Comparison of ENCODE assay signal across 23 cellular contexts in genomic region chr3:153967260-153967659, GRCh38.
DNase-seq lines count a peak whose midpoint lies in the region; ATAC-seq and TF ChIP-seq lines count a peak whose summit lies in the region.
"Had no signal": no experiment of that assay in that cellular context is flagged by ENCODE, and none has a peak within 500 bp of the region (broad histone marks: within the 10 kb centered on the region; RNA-seq: fewer than 3 reads in every experiment).

No MANE protein-coding gene starts in this region.

- H3K36me3 Mint-ChIP-seq in activated T-helper 17 cell treated with anti-CD3 and anti-CD28 coated beads, Interleukin-2, amount 50 U/mL, for 72 hours (ENCODE audit: low read depth) = no peaks in the 10 kb centered on the region
- no peaks in the 10 kb centered on the region for H3K36me3 Mint-ChIP-seq in natural killer cell
- H3K36me3 Mint-ChIP-seq in activated CD4-positive, alpha-beta memory T cell treated with anti-CD3 and anti-CD28 coated beads, Interleukin-2, amount 10 ng/mL, durations not matched to agents 7 days and 5 days (ENCODE audit: low read depth) = no peaks in the 10 kb centered on the region
- H3K36me3 Mint-ChIP-seq: IgD-negative memory B cell, neural progenitor cell had no signal

- H3K27me3 ChIP-seq in A673 (replicated peaks; ENCODE audit: insufficient read depth, low read depth, low read length, poor library complexity) (peaks cover 9% of the 10 kb centered on the region), tibial artery (no peaks in the 10 kb centered on the region)
- H3K27me3 ChIP-seq: heart right ventricle, neural progenitor cell, spleen had no signal

- H3K27ac Mint-ChIP-seq in activated T-helper 17 cell treated with anti-CD3 and anti-CD28 coated beads, Interleukin-2, amount 50 U/mL, for 72 hours = no peak overlapping the region
- H3K27ac Mint-ChIP-seq in natural killer cell = no peak overlapping the region
- H3K27ac Mint-ChIP-seq in activated CD4-positive, alpha-beta memory T cell treated with anti-CD3 and anti-CD28 coated beads, Interleukin-2, amount 10 ng/mL, durations not matched to agents 7 days and 5 days = no peak overlapping the region
- H3K27ac Mint-ChIP-seq: CD4-positive, alpha-beta T cell; dendritic cell treated with granulocyte-macrophage colony-stimulating factor and Interleukin-4, amounts not matched to agents 40 ng/mL and 50 ng/mL, for 4 days; H9; IgD-negative memory B cell; neural progenitor cell had no signal

- H3K4me1 ChIP-seq in A673 (ENCODE audit: insufficient read depth, low read length, poor library complexity, severe bottlenecking) = peaks cover 39% of the 10 kb centered on the region
- no peaks in the 10 kb centered on the region for H3K4me1 ChIP-seq in tibial artery
- H3K4me1 ChIP-seq: heart right ventricle, neural progenitor cell, spleen had no signal

- H3K36me3 ChIP-seq in A673 (ENCODE audit: insufficient read depth, low read length, poor library complexity, severe bottlenecking) = no peaks in the 10 kb centered on the region
- no peaks in the 10 kb centered on the region for H3K36me3 ChIP-seq in tibial artery
- H3K36me3 ChIP-seq: heart right ventricle, neural progenitor cell, spleen had no signal

- POLR2A ChIA-PET in A673 (lab: Charles Lee; ENCODE audit: low non-redundant PET) = no interaction called here
- POLR2A ChIA-PET in activated CD4-positive, alpha-beta memory T cell treated with anti-CD3 and anti-CD28 coated beads, Interleukin-2, amount 10 ng/mL, durations not matched to agents 7 days and 5 days (lab: Charles Lee) = no interaction called here

- TF ChIP-seq CTCF in A673 (conservative IDR thresholded peaks at IDR 0.05; ENCODE audit: low read depth, low read length) = no peak
- no peak for TF ChIP-seq CTCF in tibial artery (IDR thresholded peaks at IDR 0.05)
- TF ChIP-seq CTCF in natural killer cell (IDR thresholded peaks at IDR 0.05) = no peak

- CTCF ChIA-PET in A673 (lab: Charles Lee) = no interaction called here
- CTCF ChIA-PET in activated CD4-positive, alpha-beta memory T cell treated with anti-CD3 and anti-CD28 coated beads, Interleukin-2, amount 10 ng/mL, durations not matched to agents 7 days and 5 days (lab: Charles Lee) = no interaction called here

- H3K27me3 Mint-ChIP-seq in activated T-helper 17 cell treated with anti-CD3 and anti-CD28 coated beads, Interleukin-2, amount 50 U/mL, for 72 hours = peaks cover 8% of the 10 kb centered on the region
- H3K27me3 Mint-ChIP-seq in natural killer cell (ENCODE audit: low read depth in 2 of 2) = no peaks in the 10 kb centered on the region
- peaks cover 2% of the 10 kb centered on the region for H3K27me3 Mint-ChIP-seq in activated CD4-positive, alpha-beta memory T cell treated with anti-CD3 and anti-CD28 coated beads, Interleukin-2, amount 10 ng/mL, durations not matched to agents 7 days and 5 days
- H3K27me3 Mint-ChIP-seq: dendritic cell treated with granulocyte-macrophage colony-stimulating factor and Interleukin-4, amounts not matched to agents 40 ng/mL and 50 ng/mL, for 4 days; IgD-negative memory B cell had no signal

- no peak overlapping the region for H3K4me3 ChIP-seq in A673 (ENCODE audit: low read depth, low read length, poor library complexity, severe bottlenecking)
- H3K4me3 ChIP-seq in tibial artery = no peak overlapping the region
- H3K4me3 ChIP-seq: heart right ventricle, neural progenitor cell, spleen had no signal

- ATAC-seq in GM18508 (IDR thresholded peaks at IDR 0.05; ENCODE audit: insufficient read depth, unreplicated experiment) = peak; percentile 42
- peak; percentile 44 for ATAC-seq in HG03045 (IDR thresholded peaks at IDR 0.05; ENCODE audit: unreplicated experiment)
- peak; percentile 63 for ATAC-seq in activated T-helper 17 cell treated with anti-CD3 and anti-CD28 coated beads, Interleukin-2, amount 50 U/mL, for 72 hours (replicated peaks)
- no peak for ATAC-seq in natural killer cell
- ATAC-seq: heart right ventricle had no signal

- BruUV-seq in A673 (replicated peaks; lab: Mats Ljungman, UMichigan) = no TSS peak

- no peak overlapping the region for H3K4me3 Mint-ChIP-seq in activated T-helper 17 cell treated with anti-CD3 and anti-CD28 coated beads, Interleukin-2, amount 50 U/mL, for 72 hours
- no peak overlapping the region for H3K4me3 Mint-ChIP-seq in natural killer cell
- H3K4me3 Mint-ChIP-seq in activated CD4-positive, alpha-beta memory T cell treated with anti-CD3 and anti-CD28 coated beads, Interleukin-2, amount 10 ng/mL, durations not matched to agents 7 days and 5 days = no peak overlapping the region
- H3K4me3 Mint-ChIP-seq: CD4-positive, alpha-beta T cell; dendritic cell treated with granulocyte-macrophage colony-stimulating factor and Interleukin-4, amounts not matched to agents 40 ng/mL and 50 ng/mL, for 4 days; H9; IgD-negative memory B cell; neural progenitor cell had no signal

- peaks cover 6% of the 10 kb centered on the region for H3K4me1 Mint-ChIP-seq in activated T-helper 17 cell treated with anti-CD3 and anti-CD28 coated beads, Interleukin-2, amount 50 U/mL, for 72 hours
- H3K4me1 Mint-ChIP-seq in natural killer cell = no peaks in the 10 kb centered on the region
- peaks cover 6% of the 10 kb centered on the region for H3K4me1 Mint-ChIP-seq in activated CD4-positive, alpha-beta memory T cell treated with anti-CD3 and anti-CD28 coated beads, Interleukin-2, amount 10 ng/mL, durations not matched to agents 7 days and 5 days
- H3K4me1 Mint-ChIP-seq: H9, neural progenitor cell had no signal

- H3K9me3 ChIP-seq in A673 (ENCODE audit: low read depth, low read length, poor library complexity, severe bottlenecking) (no peaks in the 10 kb centered on the region), tibial artery (no peaks in the 10 kb centered on the region)
- H3K9me3 ChIP-seq: heart right ventricle had no signal

- H3K9me3 Mint-ChIP-seq in activated T-helper 17 cell treated with anti-CD3 and anti-CD28 coated beads, Interleukin-2, amount 50 U/mL, for 72 hours = peaks cover 4% of the 10 kb centered on the region
- peaks cover 0 to 4% of the 10 kb centered on the region in 2 donors for H3K9me3 Mint-ChIP-seq in natural killer cell
- H3K9me3 Mint-ChIP-seq in activated CD4-positive, alpha-beta memory T cell treated with anti-CD3 and anti-CD28 coated beads, Interleukin-2, amount 10 ng/mL, durations not matched to agents 7 days and 5 days = peaks cover 2% of the 10 kb centered on the region
- H3K9me3 Mint-ChIP-seq: CD4-positive, alpha-beta T cell had no signal

- H3K27ac ChIP-seq in A673 (ENCODE audit: low read depth, low read length, poor library complexity, severe bottlenecking) (no peak overlapping the region), tibial artery (no peak overlapping the region)
- H3K27ac ChIP-seq: heart right ventricle, neural progenitor cell, spleen had no signal

- intact Hi-C loops in A673 (cut with micrococcal nuclease; ENCODE audit: unreplicated experiment) (no loop called here), tibial artery (cut with DNase I; ENCODE audit: low total_unique reads) (no loop called here), natural killer cell (cut with micrococcal nuclease) (no loop called here)

- peak; percentile 92 for DNase-seq in A673 (ENCODE audit: low spot score)
- DNase-seq in tibial artery = no peak
- no peak for DNase-seq in natural killer cell
- DNase-seq in activated CD4-positive, alpha-beta memory T cell treated with anti-CD3 and anti-CD28 coated beads, Interleukin-2, amount 10 ng/mL, durations not matched to agents 7 days and 5 days = no peak
- DNase-seq in DMS 273 (lab: John Stamatoyannopoulos, UW; ENCODE audit: unreplicated experiment) = no peak
- DNase-seq: activated gamma-delta T cell treated with Interleukin-2 at 50 U/mL for 16 hours; amniotic stem cell; CD4-positive, alpha-beta T cell; H9; heart right ventricle; MM.1S; NCI-H1694; NCI-H69; OCI-M1; SHP77; spleen; stimulated activated CD4-positive, alpha-beta T cell treated with anti-CD3 and anti-CD28 coated beads, Interleukin-4, amount 100 ng/mL, for 4 hours had no signal

Comparison
In these comparisons a context has a peak if more than half of its experiments do, and no peak if none do; other contexts are left out.
1. ATAC-seq: peak in GM18508 (single experiment), HG03045 (single experiment) and activated T-helper 17 cell treated with anti-CD3 and anti-CD28 coated beads, Interleukin-2, amount 50 U/mL, for 72 hours (single experiment); none in natural killer cell (0 of 3).